18 cellular contexts compared by ENCODE assay signal in the genomic region with DNA sequence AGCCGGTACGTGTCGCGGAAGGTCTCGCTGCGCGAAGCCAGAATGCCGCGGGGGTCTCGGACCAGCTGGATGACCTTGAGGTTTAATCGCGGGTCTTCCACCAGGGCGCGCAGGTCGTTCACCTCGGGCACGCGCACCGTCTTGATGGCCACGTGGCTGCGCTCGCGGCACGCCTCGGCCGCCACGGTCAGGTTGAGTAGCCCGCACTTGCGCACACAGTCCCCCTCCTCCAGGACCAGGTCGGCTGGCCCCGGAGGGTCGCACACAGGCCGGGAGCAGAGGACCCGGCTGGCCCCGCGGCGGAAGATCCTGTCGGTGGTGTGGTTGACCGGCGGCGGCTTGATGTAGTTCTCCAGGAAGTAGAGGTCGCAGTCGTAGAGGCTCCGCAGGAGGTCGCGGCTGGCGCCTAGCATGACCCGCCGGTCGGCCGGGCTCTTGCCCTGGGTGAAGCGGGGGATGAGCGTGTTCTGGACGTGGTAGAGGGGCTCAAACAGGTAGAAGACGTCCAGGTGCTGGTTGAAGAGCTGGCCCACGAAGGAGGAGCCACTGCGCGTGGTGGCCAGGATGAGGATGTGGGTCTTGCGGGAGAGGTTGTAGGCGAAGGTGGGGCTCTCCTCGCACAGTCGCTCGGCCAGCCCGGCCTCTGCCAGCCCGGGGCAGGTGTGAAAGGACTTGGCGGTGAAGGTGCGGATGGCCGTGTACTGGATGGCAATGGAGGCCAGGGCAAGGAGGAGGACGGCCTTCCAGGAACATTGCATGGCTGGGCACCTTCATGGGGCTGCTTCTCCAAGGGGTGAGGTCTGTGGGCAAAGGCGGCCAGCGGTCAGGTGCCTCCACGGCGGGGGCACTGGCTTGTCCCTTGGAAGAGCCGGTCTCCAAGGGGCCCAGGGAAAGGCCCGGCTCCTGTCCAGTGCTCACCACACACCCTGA. TPM values are rescaled to one million over a fixed set of nuclear protein-coding genes. Genes with fewer than 3 reads are reported as not detected.
"Had no signal": no experiment of that assay in that cellular context is flagged by ENCODE, and none has a peak within 500 bp of the region (broad histone marks: within the 10 kb centered on the region; RNA-seq: fewer than 3 reads in every experiment).

No MANE protein-coding gene starts in this region.

- ATAC-seq: body of pancreas; effector memory CD8-positive, alpha-beta T cell; gastrocnemius medialis; left lobe of liver; right cardiac atrium had no signal

- DNase-seq: activated CD4-positive, alpha-beta T cell treated with anti-CD3 and anti-CD28 coated beads, Interleukin-2, amount 10 ng/mL, durations not matched to agents 7 days and 5 days; activated CD4-positive, CD25-positive, alpha-beta regulatory T cell; activated gamma-delta T cell; activated naive CD8-positive, alpha-beta T cell treated with anti-CD3 and anti-CD28 coated beads for 36 hours; activated T-cell treated with anti-CD3 and anti-CD28 coated beads, Interleukin-2, amount 50 U/mL, for 24 hours; amygdala; body of pancreas; central memory CD4-positive, alpha-beta T cell; cortex of kidney; effector memory CD8-positive, alpha-beta T cell; gastrocnemius medialis; mammary epithelial cell; naive B cell had no signal

- H3K4me3 Mint-ChIP-seq: activated CD4-positive, alpha-beta T cell treated with anti-CD3 and anti-CD28 coated beads, Interleukin-2, amount 10 ng/mL, durations not matched to agents 7 days and 5 days; activated naive CD8-positive, alpha-beta T cell treated with anti-CD3 and anti-CD28 coated beads for 36 hours; activated T-cell treated with anti-CD3 and anti-CD28 coated beads, Interleukin-2, amount 50 U/mL, for 24 hours; naive B cell; stimulated activated naive CD8-positive, alpha-beta T cell treated with anti-CD3 and anti-CD28 coated beads, Interleukin-15, Interleukin-2, amounts not matched to agents 100 ng/mL and 50 ng/mL, for 24 hours had no signal

- H3K27ac Mint-ChIP-seq: activated CD4-positive, alpha-beta T cell treated with anti-CD3 and anti-CD28 coated beads, Interleukin-2, amount 10 ng/mL, durations not matched to agents 7 days and 5 days; activated naive CD8-positive, alpha-beta T cell treated with anti-CD3 and anti-CD28 coated beads for 36 hours; activated T-cell treated with anti-CD3 and anti-CD28 coated beads, Interleukin-2, amount 50 U/mL, for 24 hours; stimulated activated naive CD8-positive, alpha-beta T cell treated with anti-CD3 and anti-CD28 coated beads, Interleukin-15, Interleukin-2, amounts not matched to agents 100 ng/mL and 50 ng/mL, for 24 hours had no signal

- H3K9me3 Mint-ChIP-seq: activated CD4-positive, alpha-beta T cell treated with anti-CD3 and anti-CD28 coated beads, Interleukin-2, amount 10 ng/mL, durations not matched to agents 7 days and 5 days; activated naive CD8-positive, alpha-beta T cell treated with anti-CD3 and anti-CD28 coated beads for 36 hours; activated T-cell treated with anti-CD3 and anti-CD28 coated beads, Interleukin-2, amount 50 U/mL, for 24 hours; effector memory CD8-positive, alpha-beta T cell; stimulated activated naive CD8-positive, alpha-beta T cell treated with anti-CD3 and anti-CD28 coated beads, Interleukin-15, Interleukin-2, amounts not matched to agents 100 ng/mL and 50 ng/mL, for 24 hours had no signal

- H3K36me3 Mint-ChIP-seq: activated naive CD8-positive, alpha-beta T cell treated with anti-CD3 and anti-CD28 coated beads for 36 hours; naive B cell had no signal

RNA-seq across cellular contexts. Expression of a gene that starts 15.0 kb away (rescaled TPM):
- total RNA-seq: activated CD4-positive, alpha-beta T cell treated with anti-CD3 and anti-CD28 coated beads, Interleukin-2, amount 10 ng/mL, durations not matched to agents 7 days and 5 days; activated naive CD8-positive, alpha-beta T cell treated with anti-CD3 and anti-CD28 coated beads for 36 hours; mononuclear cell; SK-MEL-5 had no signal
